19 cellular contexts compared by ENCODE assay signal in the genomic region with DNA sequence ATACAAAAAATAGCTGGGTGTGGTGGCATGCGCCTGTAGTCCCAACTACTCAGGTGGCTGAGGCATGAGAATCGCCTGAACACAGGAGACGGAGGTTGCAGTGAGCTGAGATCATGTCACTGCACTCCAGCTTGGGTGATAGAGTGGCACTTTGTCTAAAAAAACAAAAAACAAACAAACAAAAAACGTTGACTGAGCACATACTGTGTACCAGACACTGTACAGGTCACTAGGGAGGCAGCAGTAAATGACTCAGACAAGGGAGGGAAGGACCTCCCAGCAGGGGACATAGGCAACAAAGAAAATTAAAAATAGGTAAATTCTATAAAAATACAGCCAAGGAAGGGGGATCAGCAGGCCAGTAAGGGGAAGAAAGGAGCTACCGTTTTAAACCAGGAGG.
"Had no signal": no experiment of that assay in that cellular context is flagged by ENCODE, and none has a peak within 500 bp of the region (broad histone marks: within the 10 kb centered on the region; RNA-seq: fewer than 3 reads in every experiment).

No MANE protein-coding gene starts in this region.

- H3K9me3 Mint-ChIP-seq: activated B cell treated with CpG ODN at 0.5 μM for 24 hours; activated T-cell treated with anti-CD3 and anti-CD28 coated beads, Interleukin-2, amount 50 U/mL, for 4 hours; endodermal cell; nephron progenitor cell had no signal

- ATAC-seq: activated T-cell treated with anti-CD3 and anti-CD28 coated beads, Interleukin-2, amount 50 U/mL, for 4 hours; gastrocnemius medialis; heart left ventricle; right cardiac atrium; SK-N-SH treated with all-trans-retinoic acid at 6 μM for 48 hours had no signal

- H3K4me1 Mint-ChIP-seq: activated B cell treated with CpG ODN at 0.5 μM for 24 hours, endodermal cell had no signal

- H3K9me3 ChIP-seq: gastrocnemius medialis, heart left ventricle, prostate gland, stomach, testis, upper lobe of left lung had no signal

- H3K36me3 ChIP-seq: gastrocnemius medialis, heart left ventricle, prostate gland, stomach, upper lobe of left lung had no signal

- H3K4me1 ChIP-seq: gastrocnemius medialis, prostate gland, testis, upper lobe of left lung had no signal

- H3K27ac ChIP-seq: dorsolateral prefrontal cortex, gastrocnemius medialis, heart left ventricle, prostate gland, skin epidermis, stomach, testis, upper lobe of left lung had no signal

- DNase-seq: activated B cell treated with CpG ODN at 0.5 μM for 24 hours; activated naive CD4-positive, alpha-beta T cell; activated T-cell treated with anti-CD3 and anti-CD28 coated beads, Interleukin-2, amount 50 U/mL, for 4 hours; endodermal cell; erythroblast; gastrocnemius medialis; heart left ventricle; mesendoderm; nephron progenitor cell; right cardiac atrium; stimulated activated CD4-positive, alpha-beta T cell treated with anti-CD3 and anti-CD28 coated beads, Interleukin-15, amount 100 ng/mL, for 24 hours; stimulated activated CD4-positive, alpha-beta T cell treated with anti-CD3 and anti-CD28 coated beads, Interleukin-4, amount 100 ng/mL, for 1 hour; stomach; testis; upper lobe of left lung had no signal

- H3K27me3 Mint-ChIP-seq: activated B cell treated with CpG ODN at 0.5 μM for 24 hours had no signal

- H3K27ac Mint-ChIP-seq: activated B cell treated with CpG ODN at 0.5 μM for 24 hours, endodermal cell, nephron progenitor cell had no signal

- H3K4me3 Mint-ChIP-seq: activated B cell treated with CpG ODN at 0.5 μM for 24 hours; activated T-cell treated with anti-CD3 and anti-CD28 coated beads, Interleukin-2, amount 50 U/mL, for 4 hours; endodermal cell; nephron progenitor cell had no signal

- H3K4me3 ChIP-seq: dorsolateral prefrontal cortex, gastrocnemius medialis, heart left ventricle, prostate gland, skin epidermis, stomach, testis, upper lobe of left lung had no signal

- H3K27me3 ChIP-seq: dorsolateral prefrontal cortex, gastrocnemius medialis, heart left ventricle, stomach, testis, upper lobe of left lung had no signal
